ENCODE assay signal across 1 cellular context in genomic region chr18:22604390-22604985, GRCh38.
TF ChIP-seq lines count a peak whose summit lies in the region.

No MANE protein-coding gene starts in this region.

TF ChIP-seq in PFSK-1, 5 proteins besides CTCF, POLR2A, EP300 and RAD21 (continued from another document):
- TF ChIP-seq FOXP2 (optimal IDR thresholded peaks at IDR 0.05; ENCODE audit: borderline replicate concordance, extremely low read depth, extremely low read length, insufficient read depth), result peak; percentile 22
